ENCODE assay signal across 8 cellular contexts in the genomic region with DNA sequence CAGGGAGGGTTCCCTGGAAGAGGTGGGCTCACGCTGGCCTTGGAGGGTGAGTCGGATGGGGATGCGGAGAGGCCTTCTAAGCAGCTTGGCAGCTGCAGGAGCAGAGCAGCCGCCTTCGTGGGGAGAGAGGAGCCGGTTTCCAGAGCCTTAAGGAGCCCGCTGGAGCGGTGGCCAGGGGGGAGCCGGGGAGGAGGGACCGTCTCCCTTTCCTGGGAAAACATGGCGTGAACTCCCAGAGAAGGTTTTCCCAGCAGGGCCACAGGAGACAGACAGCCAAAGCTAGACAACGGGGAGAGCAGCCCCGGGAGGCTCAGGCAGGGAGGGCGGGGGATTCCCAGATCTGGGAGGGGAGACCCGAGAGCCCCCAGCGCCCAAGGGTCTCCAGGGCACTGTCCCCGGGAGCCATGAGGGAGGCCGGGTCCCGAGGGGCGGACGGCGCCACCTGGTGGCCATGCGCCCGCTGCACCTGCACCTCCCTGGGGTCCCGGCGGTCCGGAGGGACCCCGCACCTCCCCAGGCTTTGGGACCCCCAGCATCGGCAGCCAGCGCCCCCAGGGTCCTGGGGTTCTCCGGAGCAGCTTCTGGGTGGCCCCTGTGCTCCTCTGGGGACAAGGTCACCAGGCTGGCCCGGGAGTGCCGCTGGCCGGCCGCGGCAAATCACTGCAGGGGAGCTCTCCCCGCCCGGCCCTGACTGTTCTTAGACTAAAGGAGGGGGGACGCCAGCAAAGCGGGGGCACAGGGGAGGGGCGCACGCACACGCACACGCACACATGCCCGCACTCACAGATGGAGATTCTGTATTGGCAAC. TPM values are rescaled to one million over a fixed set of nuclear protein-coding genes. Genes with fewer than 3 reads are reported as not detected.
DNase-seq lines count a peak whose midpoint lies in the region; ATAC-seq and TF ChIP-seq lines count a peak whose summit lies in the region.

No MANE protein-coding gene starts in this region.

- peak; percentile 54 to 63 for ATAC-seq in CD4-positive, CD25-positive, alpha-beta regulatory T cell (ENCODE audit: low read depth in 2 of 2)

- no peaks in the 10 kb centered on the region for H3K9me3 Mint-ChIP-seq in CD4-positive, CD25-positive, alpha-beta regulatory T cell

- H3K4me3 ChIP-seq in CD4-positive, CD25-positive, alpha-beta regulatory T cell (ENCODE audit: low read depth, low read length) = no peak overlapping the region
- peak overlapping the region; percentile 56; the same call in 1 of the 2 replicates for H3K4me3 ChIP-seq in HUES48 (ENCODE audit: low read depth, low read length)
- no peak overlapping the region for H3K4me3 ChIP-seq in choroid plexus epithelial cell (ENCODE audit: low read depth, low read length)
- no peak overlapping the region for H3K4me3 ChIP-seq in lower leg skin (ENCODE audit: low read depth, poor library complexity, severe bottlenecking)

- H3K27ac Mint-ChIP-seq in CD4-positive, CD25-positive, alpha-beta regulatory T cell = peak overlapping the region in 1 of 3 donors; percentile 52

- H3K4me1 Mint-ChIP-seq in CD4-positive, CD25-positive, alpha-beta regulatory T cell = peaks cover 0 to 2% (median 0%) of the 10 kb centered on the region in 4 donors

- H3K4me1 ChIP-seq in CD4-positive, CD25-positive, alpha-beta regulatory T cell (ENCODE audit: control insufficient read depth, insufficient read depth, low read length, poor library complexity, severe bottlenecking) = peaks cover 5% of the 10 kb centered on the region
- H3K4me1 ChIP-seq in HUES48 (ENCODE audit: control insufficient read depth, insufficient read depth, low read length) = no peaks in the 10 kb centered on the region

- H3K36me3 ChIP-seq in CD4-positive, CD25-positive, alpha-beta regulatory T cell (ENCODE audit: control insufficient read depth, insufficient read depth, low read length) = no peaks in the 10 kb centered on the region
- no peaks in the 10 kb centered on the region for H3K36me3 ChIP-seq in HUES48 (ENCODE audit: control insufficient read depth, insufficient read depth, low read length)

- peak; percentile 82 for TF ChIP-seq CTCF in choroid plexus epithelial cell (conservative IDR thresholded peaks at IDR 0.05; ENCODE audit: low read depth, low read length)
- peak in 2 of 3 donors; percentile 56 to 89 for TF ChIP-seq CTCF in lower leg skin (IDR thresholded peaks at IDR 0.05)

- H3K9ac ChIP-seq in HUES48 (ENCODE audit: low read depth, low read length) = no peak overlapping the region

- peak; percentile 31 to 63 (median 53) for DNase-seq in CD4-positive, CD25-positive, alpha-beta regulatory T cell
- peak; percentile 71 for DNase-seq in activated CD4-positive, alpha-beta T cell treated with anti-CD3 and anti-CD28 coated beads for 48 hours
- DNase-seq in choroid plexus epithelial cell (ENCODE audit: low read depth) (no peak), lower leg skin (ENCODE audit: low spot score in 2 of 2) (no peak), NCI-H2081 (lab: John Stamatoyannopoulos, UW) (no peak), DMS114 treated with DMSO at 0.1 percent for 48 hours (lab: John Stamatoyannopoulos, UW; ENCODE audit: unreplicated experiment) (no peak)
- peak; percentile 86 for DNase-seq in stimulated activated CD8-positive, alpha-beta memory T cell treated with anti-CD3 and anti-CD28 coated beads, Interleukin-4, amount 100 ng/mL, for 48 hours

- no peaks in the 10 kb centered on the region for H3K9me3 ChIP-seq in CD4-positive, CD25-positive, alpha-beta regulatory T cell (ENCODE audit: control insufficient read depth in 2 of 2, low read length in 2 of 2)
- H3K9me3 ChIP-seq in HUES48 (ENCODE audit: control insufficient read depth, insufficient read depth, low read length) = no peaks in the 10 kb centered on the region

- H3K27me3 Mint-ChIP-seq in CD4-positive, CD25-positive, alpha-beta regulatory T cell = peaks cover 5% of the 10 kb centered on the region

- no peak overlapping the region for H3K4me3 Mint-ChIP-seq in CD4-positive, CD25-positive, alpha-beta regulatory T cell

- intact Hi-C loops in lower leg skin (cut with DNase I; ENCODE audit: low total_unique reads) = loop anchor here (5.0 kb wide), 1 partner anchor 140 kb away; no protein-coding TSS in a partner anchor

- H3K36me3 Mint-ChIP-seq in CD4-positive, CD25-positive, alpha-beta regulatory T cell = no peaks in the 10 kb centered on the region

- no peak for TF ChIP-seq POLR2A in lower leg skin (IDR thresholded peaks at IDR 0.05)

- no peaks in the 10 kb centered on the region for H3K27me3 ChIP-seq in CD4-positive, CD25-positive, alpha-beta regulatory T cell (ENCODE audit: control insufficient read depth, insufficient read depth, low read length)
- H3K27me3 ChIP-seq in HUES48 (ENCODE audit: control insufficient read depth, insufficient read depth, low read length) = peaks cover 7% of the 10 kb centered on the region

- H3K27ac ChIP-seq in CD4-positive, CD25-positive, alpha-beta regulatory T cell (ENCODE audit: insufficient read depth, low read length, poor library complexity, severe bottlenecking) = no peak overlapping the region
- H3K27ac ChIP-seq in HUES48 (ENCODE audit: low read depth, low read length) = no peak overlapping the region

- WGBS in lower leg skin, 2 donors = 14 to 17% methylated on average over 30 to 36 of the region's 45 CpGs

RNA-seq across cellular contexts. Expression of gene SYT8, which starts 2.4 kb away (rescaled TPM):
- total RNA-seq in CD4-positive, CD25-positive, alpha-beta regulatory T cell = not detected
- polyA plus RNA-seq in CD4-positive, CD25-positive, alpha-beta regulatory T cell = not detected
- total RNA-seq in lower leg skin = 100 to 1,000 TPM in 3 of 4 donors, 10 to 100 TPM in 1; 74.1 to 177 (median 106) TPM

RNA-seq across cellular contexts. Expression of gene TNNI2, which starts 6.4 kb away (rescaled TPM):
- total RNA-seq in CD4-positive, CD25-positive, alpha-beta regulatory T cell = not detected
- not detected for polyA plus RNA-seq in CD4-positive, CD25-positive, alpha-beta regulatory T cell
- 10 to 100 TPM; 10.7 to 17.7 (median 15.8) TPM for total RNA-seq in lower leg skin

RNA-seq across cellular contexts. Expression of gene LSP1, which starts 20.5 kb away (rescaled TPM):
- 453 TPM for total RNA-seq in CD4-positive, CD25-positive, alpha-beta regulatory T cell
- 100 to 1,000 TPM; 381 to 514 (median 444) TPM for polyA plus RNA-seq in CD4-positive, CD25-positive, alpha-beta regulatory T cell
- 100 to 1,000 TPM in 1 of 4 donors, 10 to 100 TPM in 3; 73.7 to 105 (median 86.6) TPM for total RNA-seq in lower leg skin

RNA-seq across cellular contexts. Expression of gene PRR33, which starts 59.3 kb away (rescaled TPM):
- not detected for total RNA-seq in CD4-positive, CD25-positive, alpha-beta regulatory T cell
- under 1 TPM in 3 of 4 donors, not detected in 1; 0.06 to 0.09 (median 0.08) TPM for polyA plus RNA-seq in CD4-positive, CD25-positive, alpha-beta regulatory T cell
- total RNA-seq in lower leg skin = not detected

Comparison
In these comparisons a context has a peak if more than half of its experiments do, and no peak if none do; other contexts are left out.
1. DNase-seq: peak in CD4-positive, CD25-positive, alpha-beta regulatory T cell (3 of 3), activated CD4-positive, alpha-beta T cell treated with anti-CD3 and anti-CD28 coated beads for 48 hours (single experiment) and stimulated activated CD8-positive, alpha-beta memory T cell treated with anti-CD3 and anti-CD28 coated beads, Interleukin-4, amount 100 ng/mL, for 48 hours (single experiment); none in choroid plexus epithelial cell (single experiment), lower leg skin (0 of 2), NCI-H2081 (0 of 2) and DMS114 treated with DMSO at 0.1 percent for 48 hours (single experiment).
2. RNA of gene SYT8, which starts 2.4 kb away (total RNA-seq): 74.1 to 177 TPM in lower leg skin; not detected in CD4-positive, CD25-positive, alpha-beta regulatory T cell (single experiment); every median in the first group is over 10 times any median in the second.
3. RNA of gene TNNI2, which starts 6.4 kb away (total RNA-seq): 10.7 to 17.7 TPM in lower leg skin; not detected in CD4-positive, CD25-positive, alpha-beta regulatory T cell (single experiment); every median in the first group is over 10 times any median in the second.